Comparison of ENCODE assay signal across 40 cellular contexts in the genomic region with DNA sequence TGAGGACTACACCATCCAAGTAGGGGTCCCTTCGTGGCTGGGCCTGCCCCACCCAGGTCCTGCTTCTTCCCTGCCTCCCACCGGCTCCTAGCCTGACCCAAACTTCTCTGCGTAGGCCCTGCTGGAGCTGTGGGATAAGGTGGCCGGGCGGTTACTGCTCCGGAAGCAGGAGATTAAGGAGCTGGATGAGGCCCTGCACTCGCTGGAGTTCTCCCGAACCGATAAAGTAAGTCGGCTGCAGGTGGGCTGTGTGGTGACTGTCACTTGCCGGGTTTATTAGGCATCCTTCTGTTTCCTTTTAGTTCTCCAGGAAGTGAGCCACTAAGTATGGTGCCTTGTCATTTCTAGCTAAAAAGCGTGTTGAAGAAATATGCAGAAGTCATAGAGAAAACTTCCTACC.
"Had no signal": no experiment of that assay in that cellular context is flagged by ENCODE, and none has a peak within 500 bp of the region (broad histone marks: within the 10 kb centered on the region; RNA-seq: fewer than 3 reads in every experiment).

No MANE protein-coding gene starts in this region.

- FAIRE-seq: astrocyte, bronchial epithelial cell had no signal

- H3K9me3 ChIP-seq: adrenal gland, ascending aorta, body of pancreas, breast epithelium had no signal

- H3K27me3 ChIP-seq: adrenal gland, ascending aorta, body of pancreas, brain microvascular endothelial cell, breast epithelium, cardiac muscle cell had no signal

- H3K9me3 Mint-ChIP-seq: activated naive CD4-positive, alpha-beta T cell treated with anti-CD3 and anti-CD28 coated beads for 36 hours; activated naive CD4-positive, alpha-beta T cell treated with anti-CD3 and anti-CD28 coated beads, Interleukin-2, amount 10 ng/mL, durations not matched to agents 7 days and 5 days; activated naive CD4-positive, alpha-beta T cell treated with anti-CD3 and anti-CD28 coated beads, Interleukin-2, amount 50 U/mL, for 24 hours; activated naive CD4-positive, alpha-beta T cell treated with anti-CD3 and anti-CD28 coated beads, Interleukin-2, amount 50 U/mL, for 72 hours; activated naive CD8-positive, alpha-beta T cell treated with anti-CD3 and anti-CD28 coated beads for 36 hours; activated naive CD8-positive, alpha-beta T cell treated with anti-CD3 and anti-CD28 coated beads, Interleukin-2, amount 10 ng/mL, durations not matched to agents 7 days and 5 days; activated naive CD8-positive, alpha-beta T cell treated with anti-CD3 and anti-CD28 coated beads, Interleukin-2, amount 50 U/mL, for 24 hours; activated T-cell treated with anti-CD3 and anti-CD28 coated beads, Interleukin-2, amount 50 U/mL, for 24 hours; activated T-cell treated with anti-CD3 and anti-CD28 coated beads, Interleukin-2, amount 50 U/mL, for 4 hours; activated T-cell treated with anti-CD3 and anti-CD28 coated beads, Interleukin-2, amount 50 U/mL, for 72 hours; activated T-helper 1 cell treated with anti-CD3 and anti-CD28 coated beads, Interleukin-12 subunit alpha, Interleukin-12 subunit beta, Interleukin-2, Interleukin-4 antibody, amounts not matched to agents 30 ng/mL and 10 ng/mL and 1 ng/mL, durations not matched to agents 14 hours and 24 hours and 36 hours; activated T-helper 17 cell treated with anti-CD3 and anti-CD28 coated beads, Interleukin-2, amount 50 U/mL, for 72 hours; activated T-helper 2 cell treated with anti-CD3 and anti-CD28 coated beads, Interferon-gamma antibody, Interleukin-2, Interleukin-4, amounts not matched to agents 10 μg/mL and 5 μg/mL and 100 μg/mL, durations not matched to agents 14 hours and 24 hours and 36 hours; brain; central memory CD8-positive, alpha-beta T cell had no signal

- ATAC-seq: activated naive CD4-positive, alpha-beta T cell treated with anti-CD3 and anti-CD28 coated beads, Interleukin-2, amount 50 U/mL, for 72 hours; activated naive CD8-positive, alpha-beta T cell treated with anti-CD3 and anti-CD28 coated beads, Interleukin-2, amount 50 U/mL, for 24 hours; activated T-cell treated with anti-CD3 and anti-CD28 coated beads, Interleukin-2, amount 50 U/mL, for 4 hours; activated T-cell treated with anti-CD3 and anti-CD28 coated beads, Interleukin-2, amount 50 U/mL, for 72 hours; activated T-helper 17 cell treated with anti-CD3 and anti-CD28 coated beads, Interleukin-2, amount 50 U/mL, for 72 hours; body of pancreas had no signal

- H3K4me1 Mint-ChIP-seq: activated naive CD8-positive, alpha-beta T cell treated with anti-CD3 and anti-CD28 coated beads, Interleukin-2, amount 50 U/mL, for 24 hours; brain had no signal

- H3K27me3 Mint-ChIP-seq: activated naive CD4-positive, alpha-beta T cell treated with anti-CD3 and anti-CD28 coated beads, Interleukin-2, amount 10 ng/mL, durations not matched to agents 7 days and 5 days; activated naive CD4-positive, alpha-beta T cell treated with anti-CD3 and anti-CD28 coated beads, Interleukin-2, amount 50 U/mL, for 24 hours; activated naive CD8-positive, alpha-beta T cell; activated naive CD8-positive, alpha-beta T cell treated with anti-CD3 and anti-CD28 coated beads for 36 hours; activated naive CD8-positive, alpha-beta T cell treated with anti-CD3 and anti-CD28 coated beads, Interleukin-2, amount 10 ng/mL, durations not matched to agents 7 days and 5 days; activated naive CD8-positive, alpha-beta T cell treated with anti-CD3 and anti-CD28 coated beads, Interleukin-2, amount 50 U/mL, for 24 hours; activated T-cell treated with anti-CD3 and anti-CD28 coated beads, Interleukin-2, amount 50 U/mL, for 24 hours; activated T-helper 17 cell treated with anti-CD3 and anti-CD28 coated beads, Interleukin-2, amount 50 U/mL, for 72 hours; brain; central memory CD8-positive, alpha-beta T cell had no signal

- DNase-seq: activated effector memory CD4-positive, alpha-beta T cell treated with anti-CD3 and anti-CD28 coated beads, Interleukin-2, amount 50 U/mL, for 16 hours; activated effector memory CD4-positive, alpha-beta T cell treated with Interleukin-2 at 50 U/mL for 16 hours; activated gamma-delta T cell; activated gamma-delta T cell treated with Interleukin-2 at 50 U/mL for 16 hours; activated naive CD4-positive, alpha-beta T cell; activated naive CD4-positive, alpha-beta T cell treated with anti-CD3 and anti-CD28 coated beads for 36 hours; activated naive CD4-positive, alpha-beta T cell treated with anti-CD3 and anti-CD28 coated beads, Interleukin-2, amount 10 ng/mL, durations not matched to agents 7 days and 5 days; activated naive CD4-positive, alpha-beta T cell treated with anti-CD3 and anti-CD28 coated beads, Interleukin-2, amount 50 U/mL, for 16 hours; activated naive CD4-positive, alpha-beta T cell treated with Interleukin-2 at 50 U/mL for 16 hours; activated naive CD8-positive, alpha-beta T cell treated with anti-CD3 and anti-CD28 coated beads for 36 hours; activated naive CD8-positive, alpha-beta T cell treated with anti-CD3 and anti-CD28 coated beads, Interleukin-2, amount 10 ng/mL, durations not matched to agents 7 days and 5 days; activated naive CD8-positive, alpha-beta T cell treated with anti-CD3 and anti-CD28 coated beads, Interleukin-2, amount 50 U/mL, for 24 hours; activated T-cell treated with anti-CD3 and anti-CD28 coated beads, Interleukin-2, amount 50 U/mL, for 1 hour; activated T-cell treated with anti-CD3 and anti-CD28 coated beads, Interleukin-2, amount 50 U/mL, for 24 hours; activated T-cell treated with anti-CD3 and anti-CD28 coated beads, Interleukin-2, amount 50 U/mL, for 4 hours; activated T-cell treated with anti-CD3 and anti-CD28 coated beads, Interleukin-2, amount 50 U/mL, for 48 hours; activated T-cell treated with anti-CD3 and anti-CD28 coated beads, Interleukin-2, amount 50 U/mL, for 72 hours; adrenal gland; amniotic stem cell; amygdala; anterior cingulate cortex; aorta; body of pancreas; brain microvascular endothelial cell; caudate nucleus; central memory CD4-positive, alpha-beta T cell; cerebellar nuclear complex had no signal

- H3K4me1 ChIP-seq: adrenal gland, ascending aorta, body of pancreas, breast epithelium had no signal

- H3K4me3 ChIP-seq: adrenal gland, ascending aorta, body of pancreas, breast epithelium, cardiac muscle cell had no signal

- H3K27ac Mint-ChIP-seq: activated naive CD4-positive, alpha-beta T cell treated with anti-CD3 and anti-CD28 coated beads for 36 hours; activated naive CD4-positive, alpha-beta T cell treated with anti-CD3 and anti-CD28 coated beads, Interleukin-2, amount 50 U/mL, for 24 hours; activated naive CD4-positive, alpha-beta T cell treated with anti-CD3 and anti-CD28 coated beads, Interleukin-2, amount 50 U/mL, for 72 hours; activated naive CD8-positive, alpha-beta T cell; activated naive CD8-positive, alpha-beta T cell treated with anti-CD3 and anti-CD28 coated beads for 36 hours; activated naive CD8-positive, alpha-beta T cell treated with anti-CD3 and anti-CD28 coated beads, Interleukin-2, amount 50 U/mL, for 24 hours; activated T-cell treated with anti-CD3 and anti-CD28 coated beads, Interleukin-2, amount 50 U/mL, for 24 hours; activated T-cell treated with anti-CD3 and anti-CD28 coated beads, Interleukin-2, amount 50 U/mL, for 72 hours; activated T-helper 1 cell treated with anti-CD3 and anti-CD28 coated beads, Interleukin-12 subunit alpha, Interleukin-12 subunit beta, Interleukin-2, Interleukin-4 antibody, amounts not matched to agents 30 ng/mL and 10 ng/mL and 1 ng/mL, durations not matched to agents 14 hours and 24 hours and 36 hours; activated T-helper 17 cell treated with anti-CD3 and anti-CD28 coated beads, Interleukin-2, amount 50 U/mL, for 72 hours; activated T-helper 2 cell treated with anti-CD3 and anti-CD28 coated beads, Interferon-gamma antibody, Interleukin-2, Interleukin-4, amounts not matched to agents 10 μg/mL and 5 μg/mL and 100 μg/mL, durations not matched to agents 14 hours and 24 hours and 36 hours had no signal

- H3K36me3 Mint-ChIP-seq: activated naive CD4-positive, alpha-beta T cell treated with anti-CD3 and anti-CD28 coated beads, Interleukin-2, amount 50 U/mL, for 72 hours had no signal

- H3K27ac ChIP-seq: adrenal gland, ascending aorta, body of pancreas, brain microvascular endothelial cell, breast epithelium, cardiac muscle cell had no signal

- H3K36me3 ChIP-seq: adrenal gland, brain microvascular endothelial cell, cardiac muscle cell had no signal

- H3K4me3 Mint-ChIP-seq: activated naive CD4-positive, alpha-beta T cell treated with anti-CD3 and anti-CD28 coated beads for 36 hours; activated naive CD4-positive, alpha-beta T cell treated with anti-CD3 and anti-CD28 coated beads, Interleukin-2, amount 10 ng/mL, durations not matched to agents 7 days and 5 days; activated naive CD4-positive, alpha-beta T cell treated with anti-CD3 and anti-CD28 coated beads, Interleukin-2, amount 50 U/mL, for 24 hours; activated naive CD8-positive, alpha-beta T cell; activated naive CD8-positive, alpha-beta T cell treated with anti-CD3 and anti-CD28 coated beads for 36 hours; activated naive CD8-positive, alpha-beta T cell treated with anti-CD3 and anti-CD28 coated beads, Interleukin-2, amount 10 ng/mL, durations not matched to agents 7 days and 5 days; activated naive CD8-positive, alpha-beta T cell treated with anti-CD3 and anti-CD28 coated beads, Interleukin-2, amount 50 U/mL, for 24 hours; activated T-cell treated with anti-CD3 and anti-CD28 coated beads, Interleukin-2, amount 50 U/mL, for 24 hours; activated T-cell treated with anti-CD3 and anti-CD28 coated beads, Interleukin-2, amount 50 U/mL, for 4 hours; activated T-cell treated with anti-CD3 and anti-CD28 coated beads, Interleukin-2, amount 50 U/mL, for 72 hours; activated T-helper 1 cell treated with anti-CD3 and anti-CD28 coated beads, Interleukin-12 subunit alpha, Interleukin-12 subunit beta, Interleukin-2, Interleukin-4 antibody, amounts not matched to agents 30 ng/mL and 10 ng/mL and 1 ng/mL, durations not matched to agents 14 hours and 24 hours and 36 hours; activated T-helper 17 cell treated with anti-CD3 and anti-CD28 coated beads, Interleukin-2, amount 50 U/mL, for 72 hours; brain; central memory CD8-positive, alpha-beta T cell had no signal
